ENCODE assay signal across 16 cellular contexts in the genomic region with DNA sequence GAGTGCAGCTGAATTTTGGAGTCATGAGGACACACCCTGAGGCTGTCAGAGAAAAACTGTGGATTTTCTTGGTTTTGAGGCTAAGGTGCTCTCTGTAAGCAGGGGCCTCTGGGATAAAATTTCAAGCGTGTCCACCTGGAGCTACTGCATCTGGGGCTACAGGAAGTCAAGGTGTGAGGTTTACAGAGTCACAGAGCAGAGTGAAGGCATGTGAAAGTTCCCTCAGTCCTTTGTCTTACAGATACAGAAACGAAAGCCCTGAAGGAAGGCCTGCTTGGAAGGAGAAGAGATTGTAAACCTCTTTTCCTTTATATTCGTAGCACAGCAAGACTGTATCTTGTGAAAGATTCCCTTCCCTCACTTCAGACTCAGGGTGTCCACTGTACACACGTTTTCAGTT.
DNase-seq lines count a peak whose midpoint lies in the region; ATAC-seq, FAIRE-seq and TF ChIP-seq lines count a peak whose summit lies in the region.
"Had no signal": no experiment of that assay in that cellular context is flagged by ENCODE, and none has a peak within 500 bp of the region (broad histone marks: within the 10 kb centered on the region; RNA-seq: fewer than 3 reads in every experiment).

No MANE protein-coding gene starts in this region.

- H3K79me2 ChIP-seq in K562 (ENCODE audit: control insufficient read depth, insufficient read depth, low read length): no peaks in the 10 kb centered on the region
- H3K79me2 ChIP-seq in mesendoderm (ENCODE audit: control insufficient read depth, insufficient read depth, low read length): no peaks in the 10 kb centered on the region

- H3K4me1 Mint-ChIP-seq in MCF 10A (ENCODE audit: insufficient read depth, unreplicated experiment): no peaks in the 10 kb centered on the region
- H3K4me1 Mint-ChIP-seq: CD4-positive, CD25-positive, alpha-beta regulatory T cell had no signal

- H3K23ac ChIP-seq in mesendoderm (ENCODE audit: low read length): no peak overlapping the region

- H3K79me1 ChIP-seq in mesendoderm (ENCODE audit: low read length): no peaks in the 10 kb centered on the region

- POLR2A ChIA-PET in MCF 10A (lab: Yijun Ruan, JAX): no interaction called here
- POLR2A ChIA-PET in K562 (lab: Yijun Ruan, JAX): interaction anchor here (0.9 kb wide), 1 partner anchor 14 kb away, joined by 4 read pairs; no protein-coding TSS in a partner anchor

- H4K5ac ChIP-seq in mesendoderm (ENCODE audit: low read length): no peak overlapping the region

- H3K27me3 Mint-ChIP-seq in MCF 10A (ENCODE audit: insufficient read depth, unreplicated experiment): no peaks in the 10 kb centered on the region
- H3K27me3 Mint-ChIP-seq: CD4-positive, CD25-positive, alpha-beta regulatory T cell had no signal

- in situ Hi-C loops in K562 (cut with MboI): no loop called here

- peak overlapping the region; percentile 22 for H3K56ac ChIP-seq in mesendoderm (ENCODE audit: low read length)

- no peak overlapping the region for H3K4me3 ChIP-seq in breast epithelium
- no peak overlapping the region for H3K4me3 ChIP-seq in K562
- no peak overlapping the region for H3K4me3 ChIP-seq in mesendoderm (ENCODE audit: low read length)
- H3K4me3 ChIP-seq: BLaER1 treated with 17β-estradiol and CSF1 and Interleukin-3, amounts not matched to agents 10 nM and 100 nM; GM12878 had no signal

- no peak overlapping the region for H4K8ac ChIP-seq in mesendoderm (ENCODE audit: low read depth, low read length)

- BruUV-seq in MCF 10A (replicated peaks; lab: Mats Ljungman, UMichigan) (no TSS peak), K562 (replicated peaks; lab: Mats Ljungman, UMichigan) (no TSS peak)

- no peaks in the 10 kb centered on the region for H3K9me1 ChIP-seq in K562 (ENCODE audit: control insufficient read depth, insufficient read depth, low read length)

- no peaks in the 10 kb centered on the region for H3K27me3 ChIP-seq in breast epithelium
- H3K27me3 ChIP-seq in K562 (ENCODE audit: control insufficient read depth in 2 of 2, insufficient read depth in 2 of 2, low read length in 2 of 2): peaks cover 0 to 14% of the 10 kb centered on the region in 2 experiments; a peak in 1 of 5 replicates
- H3K27me3 ChIP-seq in mesendoderm (ENCODE audit: insufficient read depth, low read length, poor library complexity): no peaks in the 10 kb centered on the region
- H3K27me3 ChIP-seq: BLaER1 treated with 17β-estradiol and CSF1 and Interleukin-3, amounts not matched to agents 10 nM and 100 nM had no signal

- DNase-seq in breast epithelium (ENCODE audit: low spot score in 2 of 2) (no peak), MCF 10A (ENCODE audit: unreplicated experiment) (no peak), K562 (ENCODE audit: extremely low read depth in 1 of 4, low spot score in 3 of 4) (no peak), mesendoderm (peak; percentile 54), DMS79 (lab: John Stamatoyannopoulos, UW) (no peak), SHP77 (lab: John Stamatoyannopoulos, UW) (no peak)
- DNase-seq: 8988T; ACHN; CD4-positive, CD25-positive, alpha-beta regulatory T cell; Karpas-422 had no signal

- FAIRE-seq in K562 (lab: Jason Lieb, UNC): no peak
- FAIRE-seq: GM12878, GM18507, H54, HTR-8/SVneo had no signal

- 9% methylated on average over 4 of the region's 4 CpGs for WGBS in K562 (ENCODE audit: insufficient coverage, low coverage, missing lambda C conversion rate)
- WGBS in mesendoderm (ENCODE audit: extremely low coverage, insufficient coverage, low lambda C conversion rate): no CpG with 5 or more reads among the region's 4 CpGs

- H3K9me3 ChIP-seq in breast epithelium: no peaks in the 10 kb centered on the region
- no peaks in the 10 kb centered on the region for H3K9me3 ChIP-seq in K562 (replicated peaks; ENCODE audit: control insufficient read depth, insufficient read depth, low read depth, low read length)
- H3K9me3 ChIP-seq: BLaER1 treated with 17β-estradiol and CSF1 and Interleukin-3, amounts not matched to agents 10 nM and 100 nM had no signal

- TF ChIP-seq POLR2A in breast epithelium (IDR thresholded peaks at IDR 0.05): no peak
- TF ChIP-seq POLR2A in K562 (conservative IDR thresholded peaks at IDR 0.05): no peak

- H3K9me3 Mint-ChIP-seq in MCF 10A (ENCODE audit: unreplicated experiment): no peaks in the 10 kb centered on the region
- H3K9me3 Mint-ChIP-seq: CD4-positive, CD25-positive, alpha-beta regulatory T cell had no signal

- no peak overlapping the region for H2AK5ac ChIP-seq in mesendoderm (ENCODE audit: low read length)

- no peaks in the 10 kb centered on the region for H3K36me3 ChIP-seq in breast epithelium
- no peaks in the 10 kb centered on the region for H3K36me3 ChIP-seq in K562 (ENCODE audit: control insufficient read depth, insufficient read depth, low read length)
- H3K36me3 ChIP-seq in mesendoderm (ENCODE audit: control insufficient read depth, insufficient read depth, low read length): no peaks in the 10 kb centered on the region
- H3K36me3 ChIP-seq: BLaER1 treated with 17β-estradiol and CSF1 and Interleukin-3, amounts not matched to agents 10 nM and 100 nM had no signal

- H3K36me3 Mint-ChIP-seq in MCF 10A (ENCODE audit: insufficient read depth, unreplicated experiment): no peaks in the 10 kb centered on the region
- H3K36me3 Mint-ChIP-seq: CD4-positive, CD25-positive, alpha-beta regulatory T cell had no signal

- H3K27ac ChIP-seq in breast epithelium (peak overlapping the region; percentile 23 to 53), K562 (ENCODE audit: extremely low read depth, low read depth, low read length) (no peak overlapping the region), mesendoderm (ENCODE audit: low read depth, low read length) (no peak overlapping the region)
- H3K27ac ChIP-seq: BLaER1 treated with 17β-estradiol and CSF1 and Interleukin-3, amounts not matched to agents 10 nM and 100 nM had no signal

- H3K4me1 ChIP-seq in breast epithelium: no peaks in the 10 kb centered on the region
- peaks cover 2 to 3% of the 10 kb centered on the region in 2 experiments; a peak in 2 of 5 replicates for H3K4me1 ChIP-seq in K562 (replicated peaks in 1 of 2; ENCODE audit: control insufficient read depth in 2 of 2, insufficient read depth in 2 of 2, low read length in 2 of 2)
- no peaks in the 10 kb centered on the region for H3K4me1 ChIP-seq in mesendoderm (ENCODE audit: control insufficient read depth, low read depth, low read length)
- H3K4me1 ChIP-seq: BLaER1 treated with 17β-estradiol and CSF1 and Interleukin-3, amounts not matched to agents 10 nM and 100 nM had no signal

- TF ChIP-seq CTCF in breast epithelium (IDR thresholded peaks at IDR 0.05): no peak
- TF ChIP-seq CTCF in MCF 10A (IDR thresholded peaks at IDR 0.05; ENCODE audit: unreplicated experiment): no peak
- TF ChIP-seq CTCF in K562 (IDR thresholded peaks at IDR 0.05 in 2 of 3, conservative IDR thresholded peaks at IDR 0.05 in 1 of 3; ENCODE audit: insufficient read depth in 2 of 3, low read depth in 1 of 3, low read length in 3 of 3): no peak

- ATAC-seq in K562 (no peak), GM21529 (IDR thresholded peaks at IDR 0.05; ENCODE audit: unreplicated experiment) (no peak)
- ATAC-seq: GM12878 had no signal

- H3K4me2 ChIP-seq in K562 (ENCODE audit: insufficient read depth, low read length) (no peak overlapping the region), mesendoderm (ENCODE audit: low read length) (no peak overlapping the region)
- H3K4me2 ChIP-seq: BLaER1 treated with 17β-estradiol and CSF1 and Interleukin-3, amounts not matched to agents 10 nM and 100 nM had no signal

- H2BK15ac ChIP-seq in mesendoderm (replicated peaks; ENCODE audit: low read depth): no peak overlapping the region

- no peak for TF ChIP-seq EP300 in K562 (IDR thresholded peaks at IDR 0.05; ENCODE audit: low read length)

- intact Hi-C loops in breast epithelium (cut with DNase I; ENCODE audit: low total_unique reads): no loop called here
- intact Hi-C loops in MCF 10A (cut with micrococcal nuclease): no loop called here
- intact Hi-C loops in K562 (cut with micrococcal nuclease): no loop called here

- no peak overlapping the region for H3K9ac ChIP-seq in K562 (ENCODE audit: insufficient read depth in 1 of 2, low read depth in 2 of 2, low read length in 2 of 2)
- no peak overlapping the region for H3K9ac ChIP-seq in mesendoderm (ENCODE audit: low read length)
- H3K9ac ChIP-seq: BLaER1 treated with 17β-estradiol and CSF1 and Interleukin-3, amounts not matched to agents 10 nM and 100 nM had no signal

- H3K18ac ChIP-seq in mesendoderm (ENCODE audit: low read length): no peak overlapping the region

- no peak overlapping the region for H3K27ac Mint-ChIP-seq in MCF 10A (ENCODE audit: low read depth, unreplicated experiment)
- H3K27ac Mint-ChIP-seq: CD4-positive, CD25-positive, alpha-beta regulatory T cell had no signal

- no peaks in the 10 kb centered on the region for H4K20me1 ChIP-seq in K562 (replicated peaks; ENCODE audit: control insufficient read depth, insufficient read depth, low read length)
- H4K20me1 ChIP-seq: BLaER1 treated with 17β-estradiol and CSF1 and Interleukin-3, amounts not matched to agents 10 nM and 100 nM had no signal

- no peak overlapping the region for H2BK5ac ChIP-seq in mesendoderm (ENCODE audit: low read length)

- H2BK120ac ChIP-seq in mesendoderm (ENCODE audit: low read depth, low read length): no peak overlapping the region

- TF ChIP-seq RAD21 in K562 (CRISPR knock-in tag; conservative IDR thresholded peaks at IDR 0.05 in 1 of 2, IDR thresholded peaks at IDR 0.05 in 1 of 2): no peak

- no peak overlapping the region for H3K4ac ChIP-seq in mesendoderm (ENCODE audit: low read depth, low read length)

- CTCF ChIA-PET in MCF 10A (lab: Yijun Ruan, JAX) (no interaction called here), K562 (lab: Yijun Ruan, JAX; ENCODE audit: low intra/inter-chr PET ratio) (no interaction called here)

- H3K4me3 Mint-ChIP-seq in MCF 10A (ENCODE audit: unreplicated experiment): no peak overlapping the region
- H3K4me3 Mint-ChIP-seq: CD4-positive, CD25-positive, alpha-beta regulatory T cell had no signal

- H2AFZ ChIP-seq in K562 (ENCODE audit: low read depth, low read length): 0 out of 2 replicates have a peak overlapping the region, but pooled peaks have one; percentile 14

TF ChIP-seq in K562, 482 proteins besides CTCF, POLR2A, EP300 and RAD21 (continues in another document):
- TF ChIP-seq KAT7 (CRISPR knock-in tag; IDR thresholded peaks at IDR 0.05; ENCODE audit: borderline replicate concordance): no peak
- no peak for TF ChIP-seq SAFB2 (IDR thresholded peaks at IDR 0.05; ENCODE audit: borderline replicate concordance, low read depth, low read length, severe bottlenecking)
- no peak for TF ChIP-seq KHSRP (IDR thresholded peaks at IDR 0.05)

Comparison
In these comparisons a context has a peak if more than half of its experiments do, and no peak if none do; other contexts are left out.
1. H3K27ac ChIP-seq: peak in breast epithelium (2 of 2); none in K562 (single experiment) and mesendoderm (single experiment).